In the genomic region with DNA sequence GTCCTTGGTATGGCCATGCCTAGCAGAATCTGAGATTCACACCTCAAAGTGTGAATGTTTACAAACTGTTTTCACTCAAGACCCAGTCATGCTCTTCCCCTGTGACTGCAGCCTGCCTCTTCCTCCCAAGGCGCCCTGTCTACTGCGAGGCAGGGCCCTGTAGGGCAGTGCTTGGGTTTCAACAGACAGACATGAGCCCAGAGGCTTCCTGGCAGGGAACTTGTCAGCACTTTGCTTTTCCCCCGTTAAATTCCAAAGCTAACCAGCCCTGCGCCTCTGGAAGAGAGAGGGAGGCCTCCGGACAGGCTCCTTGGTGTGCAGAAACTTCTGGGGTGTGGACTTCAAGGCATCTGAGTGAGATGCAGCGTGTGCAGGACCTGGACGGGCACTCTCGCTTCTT, we compare ENCODE assay signal across 2 cellular contexts.
TF ChIP-seq lines count a peak whose summit lies in the region.

No MANE protein-coding gene starts in this region.

TF ChIP-seq in IMR-90, 13 proteins besides CTCF, POLR2A, EP300 and RAD21:
- TF ChIP-seq FOS (IDR thresholded peaks at IDR 0.05; ENCODE audit: low read depth, low read length) (no peak), MAFK (IDR thresholded peaks at IDR 0.05; ENCODE audit: low read depth, low read length) (no peak), MXI1 (IDR thresholded peaks at IDR 0.05; ENCODE audit: borderline replicate concordance, low read depth, low read length) (no peak), CHD1 (IDR thresholded peaks at IDR 0.05; ENCODE audit: low read depth, low read length) (no peak), BHLHE40 (IDR thresholded peaks at IDR 0.05; ENCODE audit: low read depth, low read length) (no peak), SMC3 (IDR thresholded peaks at IDR 0.05; ENCODE audit: low read depth, low read length) (no peak), RFX5 (IDR thresholded peaks at IDR 0.05; ENCODE audit: low read depth, low read length) (no peak), NFE2L2 (IDR thresholded peaks at IDR 0.05; ENCODE audit: low read depth, low read length) (no peak), CEBPB (IDR thresholded peaks at IDR 0.05; ENCODE audit: low read depth, low read length) (no peak), RCOR1 (IDR thresholded peaks at IDR 0.05; ENCODE audit: insufficient replicate concordance, low read length) (no peak), MAZ (IDR thresholded peaks at IDR 0.05; ENCODE audit: borderline replicate concordance, low read depth, low read length) (no peak)
- TF ChIP-seq, protein P1, sequence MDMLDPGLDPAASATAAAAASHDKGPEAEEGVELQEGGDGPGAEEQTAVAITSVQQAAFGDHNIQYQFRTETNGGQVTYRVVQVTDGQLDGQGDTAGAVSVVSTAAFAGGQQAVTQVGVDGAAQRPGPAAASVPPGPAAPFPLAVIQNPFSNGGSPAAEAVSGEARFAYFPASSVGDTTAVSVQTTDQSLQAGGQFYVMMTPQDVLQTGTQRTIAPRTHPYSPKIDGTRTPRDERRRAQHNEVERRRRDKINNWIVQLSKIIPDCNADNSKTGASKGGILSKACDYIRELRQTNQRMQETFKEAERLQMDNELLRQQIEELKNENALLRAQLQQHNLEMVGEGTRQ (IDR thresholded peaks at IDR 0.05; ENCODE audit: low read depth, low read length), result no peak
- TF ChIP-seq, protein P2, sequence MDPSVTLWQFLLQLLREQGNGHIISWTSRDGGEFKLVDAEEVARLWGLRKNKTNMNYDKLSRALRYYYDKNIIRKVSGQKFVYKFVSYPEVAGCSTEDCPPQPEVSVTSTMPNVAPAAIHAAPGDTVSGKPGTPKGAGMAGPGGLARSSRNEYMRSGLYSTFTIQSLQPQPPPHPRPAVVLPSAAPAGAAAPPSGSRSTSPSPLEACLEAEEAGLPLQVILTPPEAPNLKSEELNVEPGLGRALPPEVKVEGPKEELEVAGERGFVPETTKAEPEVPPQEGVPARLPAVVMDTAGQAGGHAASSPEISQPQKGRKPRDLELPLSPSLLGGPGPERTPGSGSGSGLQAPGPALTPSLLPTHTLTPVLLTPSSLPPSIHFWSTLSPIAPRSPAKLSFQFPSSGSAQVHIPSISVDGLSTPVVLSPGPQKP (IDR thresholded peaks at IDR 0.05; ENCODE audit: borderline replicate concordance, low read depth, low read length), result no peak

TF ChIP-seq in HepG2, 621 proteins besides CTCF, POLR2A, EP300 and RAD21:
- TF ChIP-seq HOXA9 (CRISPR knock-in tag; IDR thresholded peaks at IDR 0.05; ENCODE audit: borderline replicate concordance) (no peak), ZNF350 (CRISPR knock-in tag; IDR thresholded peaks at IDR 0.05; ENCODE audit: borderline replicate concordance, low read depth) (no peak), CREB1 (IDR thresholded peaks at IDR 0.05) (no peak), CREB1 (CRISPR knock-in tag; IDR thresholded peaks at IDR 0.05) (no peak), MEIS2 (CRISPR knock-in tag; IDR thresholded peaks at IDR 0.05) (no peak), ZNF274 (CRISPR knock-in tag; IDR thresholded peaks at IDR 0.05) (no peak), KMT2B (CRISPR knock-in tag; IDR thresholded peaks at IDR 0.05) (no peak), MAF1 (CRISPR knock-in tag; IDR thresholded peaks at IDR 0.05; ENCODE audit: borderline replicate concordance) (no peak), JDP2 (CRISPR knock-in tag; IDR thresholded peaks at IDR 0.05; ENCODE audit: borderline replicate concordance) (no peak)
- TF ChIP-seq, protein P3, sequence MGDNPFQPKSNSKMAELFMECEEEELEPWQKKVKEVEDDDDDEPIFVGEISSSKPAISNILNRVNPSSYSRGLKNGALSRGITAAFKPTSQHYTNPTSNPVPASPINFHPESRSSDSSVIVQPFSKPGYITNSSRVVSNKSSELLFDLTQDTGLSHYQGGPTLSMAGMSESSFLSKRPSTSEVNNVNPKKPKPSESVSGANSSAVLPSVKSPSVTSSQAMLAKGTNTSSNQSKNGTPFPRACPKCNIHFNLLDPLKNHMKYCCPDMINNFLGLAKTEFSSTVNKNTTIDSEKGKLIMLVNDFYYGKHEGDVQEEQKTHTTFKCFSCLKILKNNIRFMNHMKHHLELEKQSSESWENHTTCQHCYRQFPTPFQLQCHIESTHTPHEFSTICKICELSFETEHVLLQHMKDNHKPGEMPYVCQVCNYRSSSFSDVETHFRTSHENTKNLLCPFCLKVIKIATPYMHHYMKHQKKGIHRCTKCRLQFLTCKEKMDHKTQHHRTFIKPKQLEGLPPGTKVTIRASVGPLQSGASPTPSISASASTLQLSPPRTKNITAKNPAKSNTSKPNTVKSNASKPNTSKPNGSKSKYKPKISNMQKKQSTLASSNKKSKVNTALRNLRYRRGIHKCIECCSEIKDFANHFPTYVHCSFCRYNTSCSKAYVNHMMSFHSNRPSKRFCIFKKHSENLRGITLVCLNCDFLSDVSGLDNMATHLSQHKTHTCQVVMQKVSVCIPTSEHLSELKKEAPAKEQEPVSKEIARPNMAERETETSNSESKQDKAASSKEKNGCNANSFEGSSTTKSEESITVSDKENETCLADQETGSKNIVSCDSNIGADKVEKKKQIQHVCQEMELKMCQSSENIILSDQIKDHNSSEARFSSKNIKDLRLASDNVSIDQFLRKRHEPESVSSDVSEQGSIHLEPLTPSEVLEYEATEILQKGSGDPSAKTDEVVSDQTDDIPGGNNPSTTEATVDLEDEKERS (CRISPR knock-in tag; IDR thresholded peaks at IDR 0.05), result no peak
- TF ChIP-seq, protein P4, sequence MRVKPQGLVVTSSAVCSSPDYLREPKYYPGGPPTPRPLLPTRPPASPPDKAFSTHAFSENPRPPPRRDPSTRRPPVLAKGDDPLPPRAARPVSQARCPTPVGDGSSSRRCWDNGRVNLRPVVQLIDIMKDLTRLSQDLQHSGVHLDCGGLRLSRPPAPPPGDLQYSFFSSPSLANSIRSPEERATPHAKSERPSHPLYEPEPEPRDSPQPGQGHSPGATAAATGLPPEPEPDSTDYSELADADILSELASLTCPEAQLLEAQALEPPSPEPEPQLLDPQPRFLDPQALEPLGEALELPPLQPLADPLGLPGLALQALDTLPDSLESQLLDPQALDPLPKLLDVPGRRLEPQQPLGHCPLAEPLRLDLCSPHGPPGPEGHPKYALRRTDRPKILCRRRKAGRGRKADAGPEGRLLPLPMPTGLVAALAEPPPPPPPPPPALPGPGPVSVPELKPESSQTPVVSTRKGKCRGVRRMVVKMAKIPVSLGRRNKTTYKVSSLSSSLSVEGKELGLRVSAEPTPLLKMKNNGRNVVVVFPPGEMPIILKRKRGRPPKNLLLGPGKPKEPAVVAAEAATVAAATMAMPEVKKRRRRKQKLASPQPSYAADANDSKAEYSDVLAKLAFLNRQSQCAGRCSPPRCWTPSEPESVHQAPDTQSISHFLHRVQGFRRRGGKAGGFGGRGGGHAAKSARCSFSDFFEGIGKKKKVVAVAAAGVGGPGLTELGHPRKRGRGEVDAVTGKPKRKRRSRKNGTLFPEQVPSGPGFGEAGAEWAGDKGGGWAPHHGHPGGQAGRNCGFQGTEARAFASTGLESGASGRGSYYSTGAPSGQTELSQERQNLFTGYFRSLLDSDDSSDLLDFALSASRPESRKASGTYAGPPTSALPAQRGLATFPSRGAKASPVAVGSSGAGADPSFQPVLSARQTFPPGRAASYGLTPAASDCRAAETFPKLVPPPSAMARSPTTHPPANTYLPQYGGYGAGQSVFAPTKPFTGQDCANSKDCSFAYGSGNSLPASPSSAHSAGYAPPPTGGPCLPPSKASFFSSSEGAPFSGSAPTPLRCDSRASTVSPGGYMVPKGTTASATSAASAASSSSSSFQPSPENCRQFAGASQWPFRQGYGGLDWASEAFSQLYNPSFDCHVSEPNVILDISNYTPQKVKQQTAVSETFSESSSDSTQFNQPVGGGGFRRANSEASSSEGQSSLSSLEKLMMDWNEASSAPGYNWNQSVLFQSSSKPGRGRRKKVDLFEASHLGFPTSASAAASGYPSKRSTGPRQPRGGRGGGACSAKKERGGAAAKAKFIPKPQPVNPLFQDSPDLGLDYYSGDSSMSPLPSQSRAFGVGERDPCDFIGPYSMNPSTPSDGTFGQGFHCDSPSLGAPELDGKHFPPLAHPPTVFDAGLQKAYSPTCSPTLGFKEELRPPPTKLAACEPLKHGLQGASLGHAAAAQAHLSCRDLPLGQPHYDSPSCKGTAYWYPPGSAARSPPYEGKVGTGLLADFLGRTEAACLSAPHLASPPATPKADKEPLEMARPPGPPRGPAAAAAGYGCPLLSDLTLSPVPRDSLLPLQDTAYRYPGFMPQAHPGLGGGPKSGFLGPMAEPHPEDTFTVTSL (CRISPR knock-in tag; IDR thresholded peaks at IDR 0.05; ENCODE audit: borderline replicate concordance), result no peak
- TF ChIP-seq, protein P5, sequence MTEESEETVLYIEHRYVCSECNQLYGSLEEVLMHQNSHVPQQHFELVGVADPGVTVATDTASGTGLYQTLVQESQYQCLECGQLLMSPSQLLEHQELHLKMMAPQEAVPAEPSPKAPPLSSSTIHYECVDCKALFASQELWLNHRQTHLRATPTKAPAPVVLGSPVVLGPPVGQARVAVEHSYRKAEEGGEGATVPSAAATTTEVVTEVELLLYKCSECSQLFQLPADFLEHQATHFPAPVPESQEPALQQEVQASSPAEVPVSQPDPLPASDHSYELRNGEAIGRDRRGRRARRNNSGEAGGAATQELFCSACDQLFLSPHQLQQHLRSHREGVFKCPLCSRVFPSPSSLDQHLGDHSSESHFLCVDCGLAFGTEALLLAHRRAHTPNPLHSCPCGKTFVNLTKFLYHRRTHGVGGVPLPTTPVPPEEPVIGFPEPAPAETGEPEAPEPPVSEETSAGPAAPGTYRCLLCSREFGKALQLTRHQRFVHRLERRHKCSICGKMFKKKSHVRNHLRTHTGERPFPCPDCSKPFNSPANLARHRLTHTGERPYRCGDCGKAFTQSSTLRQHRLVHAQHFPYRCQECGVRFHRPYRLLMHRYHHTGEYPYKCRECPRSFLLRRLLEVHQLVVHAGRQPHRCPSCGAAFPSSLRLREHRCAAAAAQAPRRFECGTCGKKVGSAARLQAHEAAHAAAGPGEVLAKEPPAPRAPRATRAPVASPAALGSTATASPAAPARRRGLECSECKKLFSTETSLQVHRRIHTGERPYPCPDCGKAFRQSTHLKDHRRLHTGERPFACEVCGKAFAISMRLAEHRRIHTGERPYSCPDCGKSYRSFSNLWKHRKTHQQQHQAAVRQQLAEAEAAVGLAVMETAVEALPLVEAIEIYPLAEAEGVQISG (CRISPR knock-in tag; IDR thresholded peaks at IDR 0.05), result no peak
- TF ChIP-seq, protein P6, sequence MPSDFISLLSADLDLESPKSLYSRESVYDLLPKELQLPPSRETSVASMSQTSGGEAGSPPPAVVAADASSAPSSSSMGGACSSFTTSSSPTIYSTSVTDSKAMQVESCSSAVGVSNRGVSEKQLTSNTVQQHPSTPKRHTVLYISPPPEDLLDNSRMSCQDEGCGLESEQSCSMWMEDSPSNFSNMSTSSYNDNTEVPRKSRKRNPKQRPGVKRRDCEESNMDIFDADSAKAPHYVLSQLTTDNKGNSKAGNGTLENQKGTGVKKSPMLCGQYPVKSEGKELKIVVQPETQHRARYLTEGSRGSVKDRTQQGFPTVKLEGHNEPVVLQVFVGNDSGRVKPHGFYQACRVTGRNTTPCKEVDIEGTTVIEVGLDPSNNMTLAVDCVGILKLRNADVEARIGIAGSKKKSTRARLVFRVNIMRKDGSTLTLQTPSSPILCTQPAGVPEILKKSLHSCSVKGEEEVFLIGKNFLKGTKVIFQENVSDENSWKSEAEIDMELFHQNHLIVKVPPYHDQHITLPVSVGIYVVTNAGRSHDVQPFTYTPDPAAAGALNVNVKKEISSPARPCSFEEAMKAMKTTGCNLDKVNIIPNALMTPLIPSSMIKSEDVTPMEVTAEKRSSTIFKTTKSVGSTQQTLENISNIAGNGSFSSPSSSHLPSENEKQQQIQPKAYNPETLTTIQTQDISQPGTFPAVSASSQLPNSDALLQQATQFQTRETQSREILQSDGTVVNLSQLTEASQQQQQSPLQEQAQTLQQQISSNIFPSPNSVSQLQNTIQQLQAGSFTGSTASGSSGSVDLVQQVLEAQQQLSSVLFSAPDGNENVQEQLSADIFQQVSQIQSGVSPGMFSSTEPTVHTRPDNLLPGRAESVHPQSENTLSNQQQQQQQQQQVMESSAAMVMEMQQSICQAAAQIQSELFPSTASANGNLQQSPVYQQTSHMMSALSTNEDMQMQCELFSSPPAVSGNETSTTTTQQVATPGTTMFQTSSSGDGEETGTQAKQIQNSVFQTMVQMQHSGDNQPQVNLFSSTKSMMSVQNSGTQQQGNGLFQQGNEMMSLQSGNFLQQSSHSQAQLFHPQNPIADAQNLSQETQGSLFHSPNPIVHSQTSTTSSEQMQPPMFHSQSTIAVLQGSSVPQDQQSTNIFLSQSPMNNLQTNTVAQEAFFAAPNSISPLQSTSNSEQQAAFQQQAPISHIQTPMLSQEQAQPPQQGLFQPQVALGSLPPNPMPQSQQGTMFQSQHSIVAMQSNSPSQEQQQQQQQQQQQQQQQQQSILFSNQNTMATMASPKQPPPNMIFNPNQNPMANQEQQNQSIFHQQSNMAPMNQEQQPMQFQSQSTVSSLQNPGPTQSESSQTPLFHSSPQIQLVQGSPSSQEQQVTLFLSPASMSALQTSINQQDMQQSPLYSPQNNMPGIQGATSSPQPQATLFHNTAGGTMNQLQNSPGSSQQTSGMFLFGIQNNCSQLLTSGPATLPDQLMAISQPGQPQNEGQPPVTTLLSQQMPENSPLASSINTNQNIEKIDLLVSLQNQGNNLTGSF (CRISPR knock-in tag; IDR thresholded peaks at IDR 0.05), result no peak
